10 cellular contexts compared by ENCODE assay signal in the genomic region with DNA sequence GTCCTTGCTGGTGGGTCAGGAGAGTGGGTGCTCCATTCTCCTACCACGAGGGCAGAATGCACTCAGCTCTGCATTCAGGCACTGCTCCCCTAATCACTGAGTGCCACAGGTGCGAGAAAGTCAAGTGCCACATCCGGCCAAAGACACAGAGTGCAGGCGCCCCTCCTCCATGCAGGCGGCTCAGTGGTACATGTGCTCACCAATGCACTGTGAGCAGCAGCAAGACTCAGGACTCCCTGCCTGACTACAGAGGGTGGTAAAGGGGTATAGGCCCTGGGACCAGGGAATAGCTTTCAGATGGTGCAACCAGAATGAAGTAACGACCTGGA. TPM values are rescaled to one million over a fixed set of nuclear protein-coding genes. Genes with fewer than 3 reads are reported as not detected.
DNase-seq lines count a peak whose midpoint lies in the region; ATAC-seq and TF ChIP-seq lines count a peak whose summit lies in the region.
"Had no signal": no experiment of that assay in that cellular context is flagged by ENCODE, and none has a peak within 500 bp of the region (broad histone marks: within the 10 kb centered on the region; RNA-seq: fewer than 3 reads in every experiment).

No MANE protein-coding gene starts in this region.

- intact Hi-C loops in CD8-positive, alpha-beta T cell (cut with DNase I, micrococcal nuclease): loop anchor here in 1 of 2 experiments (1.0 kb wide), 1 partner anchor 33 kb away; the partner anchor contains the start of genes XRCC3 and ZFYVE21
- intact Hi-C loops in vagina (cut with DNase I): no loop called here

- H3K27me3 Mint-ChIP-seq in CD8-positive, alpha-beta T cell (ENCODE audit: low read depth): no peaks in the 10 kb centered on the region

- no peaks in the 10 kb centered on the region for H3K9me3 Mint-ChIP-seq in CD8-positive, alpha-beta T cell

- CTCF ChIA-PET in CD8-positive, alpha-beta T cell (lab: Charles Lee): no interaction called here

- peaks cover 7% of the 10 kb centered on the region for H3K36me3 ChIP-seq in CD8-positive, alpha-beta T cell (ENCODE audit: insufficient read depth, low read length)
- H3K36me3 ChIP-seq in vagina: peaks cover 0 to 6% of the 10 kb centered on the region in 2 donors
- H3K36me3 ChIP-seq: brain microvascular endothelial cell had no signal

- no peak for TF ChIP-seq POLR2A in vagina (IDR thresholded peaks at IDR 0.05)

- ATAC-seq in CD8-positive, alpha-beta T cell: peak; percentile 98
- ATAC-seq in GM19395 (IDR thresholded peaks at IDR 0.05; ENCODE audit: unreplicated experiment) (no peak), HG02798 (IDR thresholded peaks at IDR 0.05; ENCODE audit: poor library complexity, unreplicated experiment) (no peak)

- peak overlapping the region; percentile 81 for H3K27ac Mint-ChIP-seq in CD8-positive, alpha-beta T cell

- H3K27me3 ChIP-seq in CD8-positive, alpha-beta T cell (ENCODE audit: insufficient read depth, low read length): no peaks in the 10 kb centered on the region
- H3K27me3 ChIP-seq in vagina: no peaks in the 10 kb centered on the region
- H3K27me3 ChIP-seq: brain microvascular endothelial cell had no signal

- peaks cover 28% of the 10 kb centered on the region for H3K36me3 Mint-ChIP-seq in CD8-positive, alpha-beta T cell

- TF ChIP-seq CTCF in CD8-positive, alpha-beta T cell (IDR thresholded peaks at IDR 0.05): no peak
- no peak for TF ChIP-seq CTCF in vagina (IDR thresholded peaks at IDR 0.05)

- no peak overlapping the region for H3K4me3 ChIP-seq in CD8-positive, alpha-beta T cell (ENCODE audit: low read depth, low read length)
- H3K4me3 ChIP-seq in vagina: no peak overlapping the region

- POLR2A ChIA-PET in CD8-positive, alpha-beta T cell (lab: Charles Lee): interaction anchor here (0.7 to 1.2 kb wide), 4 partner anchors 10 to 707 kb away, joined by 3 to 6 read pairs (median 3); partner anchors contain the start of genes XRCC3 and ZFYVE21

- H3K9me3 ChIP-seq in CD8-positive, alpha-beta T cell (ENCODE audit: low read length): no peaks in the 10 kb centered on the region
- H3K9me3 ChIP-seq in vagina: no peaks in the 10 kb centered on the region

- H3K4me1 Mint-ChIP-seq in CD8-positive, alpha-beta T cell (ENCODE audit: low read depth): peaks cover 21% of the 10 kb centered on the region

- H3K4me1 ChIP-seq in CD8-positive, alpha-beta T cell (ENCODE audit: insufficient read depth, low read length): peaks cover 17% of the 10 kb centered on the region
- no peaks in the 10 kb centered on the region for H3K4me1 ChIP-seq in vagina

- DNase-seq in CD8-positive, alpha-beta T cell: peak; percentile 24 to 78 (median 53)
- DNase-seq in activated CD4-positive, alpha-beta T cell treated with anti-CD3 and anti-CD28 coated beads for 48 hours: peak; percentile 66
- peak; percentile 52 for DNase-seq in activated naive CD4-positive, alpha-beta T cell treated with anti-CD3 and anti-CD28 coated beads, Interleukin-2, amount 50 U/mL, for 16 hours
- DNase-seq in stimulated activated CD4-positive, alpha-beta T cell treated with anti-CD3 and anti-CD28 coated beads, TNF-alpha, amount 100 ng/mL, for 1 hour (ENCODE audit: low read depth in 3 of 3, low spot score in 1 of 3): peak; percentile 3 to 10 (median 9)
- DNase-seq in anterior cingulate cortex (lab: John Stamatoyannopoulos, UW) (no peak), vagina (ENCODE audit: extremely low spot score in 2 of 2) (no peak)
- DNase-seq: brain microvascular endothelial cell, NCI-H526 had no signal

- H3K27ac ChIP-seq in CD8-positive, alpha-beta T cell (ENCODE audit: low read depth, low read length): no peak overlapping the region
- H3K27ac ChIP-seq in vagina: no peak overlapping the region
- H3K27ac ChIP-seq: brain microvascular endothelial cell had no signal

- H3K4me3 Mint-ChIP-seq in CD8-positive, alpha-beta T cell: peak overlapping the region; percentile 23

RNA-seq across cellular contexts. Expression of gene ZFYVE21, which starts 32.9 kb away (rescaled TPM):
- total RNA-seq in CD8-positive, alpha-beta T cell: 1 to 10 TPM; 2.5 to 3.7 TPM
- total RNA-seq in vagina: 172 TPM

RNA-seq across cellular contexts. Expression of gene XRCC3, which starts 33.3 kb away (rescaled TPM):
- 1 to 10 TPM; 5.5 to 6.6 TPM for total RNA-seq in CD8-positive, alpha-beta T cell
- total RNA-seq in vagina: 6.9 TPM

Comparison
In these comparisons a context has a peak if more than half of its experiments do, and no peak if none do; other contexts are left out.
1. DNase-seq: peak in CD8-positive, alpha-beta T cell (7 of 7), activated CD4-positive, alpha-beta T cell treated with anti-CD3 and anti-CD28 coated beads for 48 hours (single experiment), activated naive CD4-positive, alpha-beta T cell treated with anti-CD3 and anti-CD28 coated beads, Interleukin-2, amount 50 U/mL, for 16 hours (single experiment) and stimulated activated CD4-positive, alpha-beta T cell treated with anti-CD3 and anti-CD28 coated beads, TNF-alpha, amount 100 ng/mL, for 1 hour (3 of 3); none in anterior cingulate cortex (0 of 58) and vagina (0 of 2).
2. RNA of gene ZFYVE21, which starts 32.9 kb away (total RNA-seq): 172 TPM in vagina (single experiment); 2.5 to 3.7 TPM in CD8-positive, alpha-beta T cell; every median in the first group is over 10 times any median in the second.